Comparison of ENCODE assay signal across 9 cellular contexts in genomic region chr11:110065189-110065588, GRCh38.
"Had no signal": no experiment of that assay in that cellular context is flagged by ENCODE, and none has a peak within 500 bp of the region (broad histone marks: within the 10 kb centered on the region; RNA-seq: fewer than 3 reads in every experiment).

No MANE protein-coding gene starts in this region.

- H3K27me3 ChIP-seq: dorsolateral prefrontal cortex, left lung, neutrophil had no signal

- H3K9me3 ChIP-seq: left lung, neutrophil had no signal

- H3K4me3 ChIP-seq: dorsolateral prefrontal cortex, left lung had no signal

- ATAC-seq: left lung; natural killer cell; stimulated activated effector memory CD8-positive, alpha-beta T cell treated with anti-CD3 and anti-CD28 coated beads, Interleukin-12 subunit alpha, Interleukin-12 subunit beta, amount 100 ng/mL, for 72 hours had no signal

- H3K27ac Mint-ChIP-seq: activated CD4-positive, alpha-beta memory T cell treated with anti-CD3 and anti-CD28 coated beads, Interleukin-2, amount 10 ng/mL, durations not matched to agents 7 days and 5 days; activated T-cell treated with anti-CD3 and anti-CD28 coated beads, Interleukin-2, amount 50 U/mL, for 24 hours; natural killer cell; stimulated activated effector memory CD8-positive, alpha-beta T cell treated with anti-CD3 and anti-CD28 coated beads, Interleukin-12 subunit alpha, Interleukin-12 subunit beta, amount 100 ng/mL, for 72 hours had no signal

- H3K9me3 Mint-ChIP-seq: activated CD4-positive, alpha-beta memory T cell treated with anti-CD3 and anti-CD28 coated beads, Interleukin-2, amount 10 ng/mL, durations not matched to agents 7 days and 5 days; activated T-cell treated with anti-CD3 and anti-CD28 coated beads, Interleukin-2, amount 50 U/mL, for 24 hours; natural killer cell; stimulated activated effector memory CD8-positive, alpha-beta T cell treated with anti-CD3 and anti-CD28 coated beads, Interleukin-12 subunit alpha, Interleukin-12 subunit beta, amount 100 ng/mL, for 72 hours had no signal

- H3K4me1 Mint-ChIP-seq: natural killer cell; stimulated activated effector memory CD8-positive, alpha-beta T cell treated with anti-CD3 and anti-CD28 coated beads, Interleukin-12 subunit alpha, Interleukin-12 subunit beta, amount 100 ng/mL, for 72 hours had no signal

- DNase-seq: activated CD4-positive, alpha-beta memory T cell treated with anti-CD3 and anti-CD28 coated beads, Interleukin-2, amount 10 ng/mL, durations not matched to agents 7 days and 5 days; activated naive CD4-positive, alpha-beta T cell treated with anti-CD3 and anti-CD28 coated beads, Interleukin-2, amount 50 U/mL, for 16 hours; activated T-cell treated with anti-CD3 and anti-CD28 coated beads, Interleukin-2, amount 50 U/mL, for 24 hours; dorsolateral prefrontal cortex; left lung; natural killer cell had no signal

- H3K27ac ChIP-seq: dorsolateral prefrontal cortex, left lung, neutrophil, VCaP had no signal

- H3K4me3 Mint-ChIP-seq: activated CD4-positive, alpha-beta memory T cell treated with anti-CD3 and anti-CD28 coated beads, Interleukin-2, amount 10 ng/mL, durations not matched to agents 7 days and 5 days; activated T-cell treated with anti-CD3 and anti-CD28 coated beads, Interleukin-2, amount 50 U/mL, for 24 hours; natural killer cell; stimulated activated effector memory CD8-positive, alpha-beta T cell treated with anti-CD3 and anti-CD28 coated beads, Interleukin-12 subunit alpha, Interleukin-12 subunit beta, amount 100 ng/mL, for 72 hours had no signal

- H3K36me3 ChIP-seq: left lung, neutrophil had no signal

- H3K36me3 Mint-ChIP-seq: natural killer cell; stimulated activated effector memory CD8-positive, alpha-beta T cell treated with anti-CD3 and anti-CD28 coated beads, Interleukin-12 subunit alpha, Interleukin-12 subunit beta, amount 100 ng/mL, for 72 hours had no signal
